In the genomic region with DNA sequence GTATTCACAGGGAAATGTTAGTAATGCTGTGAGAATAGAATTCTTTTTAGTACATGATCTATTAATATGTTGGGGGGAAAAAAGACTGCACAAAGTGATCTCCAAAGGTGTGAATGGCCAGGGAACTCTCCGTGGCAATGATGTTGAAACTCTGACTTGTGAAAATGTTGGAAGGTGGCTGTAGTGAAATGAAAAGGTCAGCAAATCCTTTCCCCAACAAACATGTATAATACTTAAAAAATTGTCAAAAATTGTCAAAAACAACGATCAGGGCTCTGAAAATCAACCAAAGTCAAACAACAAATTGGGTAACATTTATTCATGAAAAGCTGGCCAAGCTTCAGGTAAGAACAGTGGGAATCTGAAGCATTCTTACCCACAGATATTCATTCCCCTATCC, we compare ENCODE assay signal across 28 cellular contexts. TPM values are rescaled to one million over a fixed set of nuclear protein-coding genes. Genes with fewer than 3 reads are reported as not detected.
"Had no signal": no experiment of that assay in that cellular context is flagged by ENCODE, and none has a peak within 500 bp of the region (broad histone marks: within the 10 kb centered on the region; RNA-seq: fewer than 3 reads in every experiment).

No MANE protein-coding gene starts in this region.

- H3K27ac ChIP-seq: coronary artery, dorsolateral prefrontal cortex, epithelial cell of prostate, esophagus squamous epithelium, gastrocnemius medialis, heart right ventricle, left lung, lower lobe of right lung had no signal

- H3K4me1 ChIP-seq: esophagus squamous epithelium, gastrocnemius medialis, heart right ventricle, left lung, lower lobe of right lung had no signal

- H3K4me3 Mint-ChIP-seq: mesothelial cell of epicardium; naive B cell; naive thymus-derived CD8-positive, alpha-beta T cell had no signal

- DNase-seq: dermis blood vessel endothelial cell; dorsolateral prefrontal cortex; effector CD4-positive, alpha-beta T cell; effector memory CD4-positive, alpha-beta T cell; erythroblast; esophagus squamous epithelium; foreskin fibroblast; foreskin melanocyte; gastrocnemius medialis; glutamatergic neuron; head of caudate nucleus; heart right ventricle; hippocampal formation; left cardiac atrium; left lung; left ventricle myocardium superior; lower lobe of right lung; mesenchymal stem cell; mucosa of descending colon; naive B cell; naive thymus-derived CD8-positive, alpha-beta T cell had no signal

- H3K27me3 Mint-ChIP-seq: naive thymus-derived CD8-positive, alpha-beta T cell had no signal

- FAIRE-seq: islet of Langerhans, keratinocyte had no signal

- H3K4me1 Mint-ChIP-seq: mesothelial cell of epicardium; naive B cell; naive thymus-derived CD8-positive, alpha-beta T cell had no signal

- H3K36me3 ChIP-seq: esophagus squamous epithelium, gastrocnemius medialis, heart right ventricle, left lung, lower lobe of right lung had no signal

- H3K27me3 ChIP-seq: dorsolateral prefrontal cortex, esophagus squamous epithelium, gastrocnemius medialis, heart right ventricle, left lung had no signal

- H3K9me3 ChIP-seq: gastrocnemius medialis had no signal

- H3K27ac Mint-ChIP-seq: mesothelial cell of epicardium; naive B cell; naive thymus-derived CD8-positive, alpha-beta T cell had no signal

- ATAC-seq: esophagus mucosa; gastrocnemius medialis; heart right ventricle; left cardiac atrium; left lung; left ventricle myocardium superior; lower lobe of right lung; mucosa of descending colon; naive thymus-derived CD8-positive, alpha-beta T cell had no signal

- H3K4me3 ChIP-seq: coronary artery, dorsolateral prefrontal cortex, esophagus squamous epithelium, gastrocnemius medialis, heart right ventricle, left lung, lower lobe of right lung, mucosa of descending colon had no signal

RNA-seq across cellular contexts. Expression of a gene that starts 35.5 kb away (rescaled TPM):
- total RNA-seq: dermis blood vessel endothelial cell; lung microvascular endothelial cell; naive thymus-derived CD8-positive, alpha-beta T cell had no signal
- polyA plus RNA-seq: keratinocyte; naive thymus-derived CD8-positive, alpha-beta T cell had no signal
